In the genomic region with DNA sequence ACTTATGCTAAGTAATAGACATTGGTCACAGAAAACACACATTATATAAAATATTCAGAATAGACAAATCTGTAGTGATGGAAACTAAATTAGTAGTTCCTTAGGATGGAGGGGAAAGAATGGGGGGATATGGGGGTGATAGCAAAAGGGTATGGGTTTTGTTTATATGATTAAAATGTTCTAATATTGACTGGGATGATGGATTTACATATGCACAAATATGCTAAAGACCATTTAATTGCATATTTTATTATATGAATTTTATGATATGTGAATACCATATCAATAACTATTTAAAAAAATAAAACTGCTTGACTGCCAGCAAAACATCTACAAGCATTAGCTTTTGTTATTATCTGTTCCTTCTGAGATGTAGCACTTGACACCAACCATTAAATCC, we compare ENCODE assay signal across 6 cellular contexts.
"Had no signal": no experiment of that assay in that cellular context is flagged by ENCODE, and none has a peak within 500 bp of the region (broad histone marks: within the 10 kb centered on the region; RNA-seq: fewer than 3 reads in every experiment).

No MANE protein-coding gene starts in this region.

- H3K4me2 ChIP-seq: GM23338, KMS-11 had no signal

- H3K27ac ChIP-seq: KMS-11 had no signal

- DNase-seq: H7 had no signal

- H3K4me1 ChIP-seq: HAP-1 had no signal

- FAIRE-seq: HTR-8/SVneo had no signal

- H3K36me3 ChIP-seq: HAP-1 had no signal

- H3K9ac ChIP-seq: KMS-11 had no signal

- H3K9me3 ChIP-seq: HAP-1 had no signal

- H3K4me3 ChIP-seq: GM23338, HAP-1 had no signal

- ATAC-seq: GM23338, HCT116 had no signal
